13 cellular contexts compared by ENCODE assay signal in genomic region chr11:66877585-66877984, GRCh38.
"Had no signal": no experiment of that assay in that cellular context is flagged by ENCODE, and none has a peak within 500 bp of the region (broad histone marks: within the 10 kb centered on the region; RNA-seq: fewer than 3 reads in every experiment).

No MANE protein-coding gene starts in this region.

- DNase-seq: activated B cell treated with CpG ODN at 0.5 μM for 24 hours; activated CD4-positive, alpha-beta T cell treated with anti-CD3 and anti-CD28 coated beads, Interleukin-2, amount 10 ng/mL, durations not matched to agents 24 days and 14 days; activated CD8-positive, alpha-beta memory T cell treated with anti-CD3 and anti-CD28 coated beads for 24 hours; activated naive CD4-positive, alpha-beta T cell treated with anti-CD3 and anti-CD28 coated beads for 36 hours; effector memory CD8-positive, alpha-beta T cell; foreskin fibroblast; glutamatergic neuron; immature natural killer cell; mucosa of descending colon; naive thymus-derived CD8-positive, alpha-beta T cell; occipital lobe; stimulated activated naive CD4-positive, alpha-beta T cell treated with Interleukin-2 at 50 U/mL for 16 hours had no signal

- H3K4me3 ChIP-seq: mucosa of descending colon had no signal

- ATAC-seq: activated T-helper 17 cell treated with anti-CD3 and anti-CD28 coated beads, Interleukin-2, amount 50 U/mL, for 72 hours; effector memory CD8-positive, alpha-beta T cell; mucosa of descending colon; naive thymus-derived CD8-positive, alpha-beta T cell had no signal

- H3K9me3 ChIP-seq: mucosa of descending colon had no signal
